Comparison of ENCODE assay signal across 29 cellular contexts in the genomic region with DNA sequence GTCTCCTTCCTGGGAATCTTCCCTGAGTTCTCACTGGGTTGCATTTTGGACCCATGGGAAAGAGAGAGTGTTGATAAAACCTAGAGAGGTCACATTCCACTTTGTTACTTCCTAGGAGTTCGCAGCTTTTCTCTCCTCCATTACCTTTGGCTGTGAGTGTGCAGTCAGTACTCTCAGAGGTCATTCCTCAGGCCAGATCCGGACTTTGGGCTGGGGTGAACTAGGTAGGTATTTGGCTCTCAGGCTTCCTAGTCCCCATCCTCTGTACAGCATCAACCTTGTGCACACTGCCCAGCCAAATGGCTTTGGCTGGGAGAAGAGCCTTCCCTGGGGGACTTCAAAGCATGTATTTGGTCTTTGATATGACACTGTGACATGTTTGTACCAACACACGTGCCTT.
"Had no signal": no experiment of that assay in that cellular context is flagged by ENCODE, and none has a peak within 500 bp of the region (broad histone marks: within the 10 kb centered on the region; RNA-seq: fewer than 3 reads in every experiment).

No MANE protein-coding gene starts in this region.

- H2AFZ ChIP-seq: neural progenitor cell, parathyroid adenoma had no signal

- H3K27me3 ChIP-seq: neural progenitor cell, ovary, suprapubic skin, testis, tibial artery, transverse colon, upper lobe of right lung, uterus had no signal

- H3K79me2 ChIP-seq: parathyroid adenoma had no signal

- ATAC-seq: naive thymus-derived CD8-positive, alpha-beta T cell; natural killer cell treated with Interleukin-12 subunit alpha and Interleukin-12 subunit beta and Interleukin-15 and Interleukin-18, amount 100 ng/mL, for 72 hours; psoas muscle; right cardiac atrium; sciatic nerve; stimulated activated memory B cell treated with anti-CD40 and anti-IgM and Interleukin-4, amounts not matched to agents 10 μg/mL and 1 μg/mL and 100 μg/mL, for 72 hours; stimulated activated naive CD8-positive, alpha-beta T cell treated with anti-CD3 and anti-CD28 coated beads, Interleukin-15, amount 100 ng/mL, for 72 hours; stimulated activated naive CD8-positive, alpha-beta T cell treated with anti-CD3 and anti-CD28 coated beads, Interleukin-15, Interleukin-2, amounts not matched to agents 100 U/mL and 50 U/mL, for 24 hours; upper lobe of right lung had no signal

- H3K9me3 ChIP-seq: ovary, psoas muscle, suprapubic skin, testis, transverse colon, upper lobe of right lung, uterus had no signal

- H3K36me3 Mint-ChIP-seq: naive B cell; naive thymus-derived CD8-positive, alpha-beta T cell; natural killer cell treated with Interleukin-12 subunit alpha and Interleukin-12 subunit beta and Interleukin-15 and Interleukin-18, amount 100 ng/mL, for 72 hours; neural progenitor cell; stimulated activated memory B cell treated with anti-CD40 and anti-IgM and Interleukin-4, amounts not matched to agents 10 μg/mL and 1 μg/mL and 100 μg/mL, for 72 hours; type B pancreatic cell had no signal

- H3K4me3 Mint-ChIP-seq: naive B cell; naive thymus-derived CD8-positive, alpha-beta T cell; natural killer cell treated with Interleukin-12 subunit alpha and Interleukin-12 subunit beta and Interleukin-15 and Interleukin-18, amount 100 ng/mL, for 72 hours; neural progenitor cell; stimulated activated memory B cell treated with anti-CD40 and anti-IgM and Interleukin-4, amounts not matched to agents 10 μg/mL and 1 μg/mL and 100 μg/mL, for 72 hours; stimulated activated naive CD8-positive, alpha-beta T cell treated with anti-CD3 and anti-CD28 coated beads, Interleukin-15, amount 100 ng/mL, for 72 hours; type B pancreatic cell had no signal

- H3K4me1 Mint-ChIP-seq: naive B cell; naive thymus-derived CD8-positive, alpha-beta T cell; stimulated activated memory B cell treated with anti-CD40 and anti-IgM and Interleukin-4, amounts not matched to agents 10 μg/mL and 1 μg/mL and 100 μg/mL, for 72 hours; stimulated activated naive CD8-positive, alpha-beta T cell treated with anti-CD3 and anti-CD28 coated beads, Interleukin-15, amount 100 ng/mL, for 72 hours had no signal

- H3K27ac Mint-ChIP-seq: naive B cell; naive thymus-derived CD8-positive, alpha-beta T cell; natural killer cell treated with Interleukin-12 subunit alpha and Interleukin-12 subunit beta and Interleukin-15 and Interleukin-18, amount 100 ng/mL, for 72 hours; neural progenitor cell; progenitor cell of endocrine pancreas; stimulated activated memory B cell treated with anti-CD40 and anti-IgM and Interleukin-4, amounts not matched to agents 10 μg/mL and 1 μg/mL and 100 μg/mL, for 72 hours; stimulated activated naive CD8-positive, alpha-beta T cell treated with anti-CD3 and anti-CD28 coated beads, Interleukin-15, amount 100 ng/mL, for 72 hours; type B pancreatic cell had no signal

- H3K9ac ChIP-seq: neural progenitor cell, parathyroid adenoma had no signal

- H3K4me3 ChIP-seq: neural progenitor cell, ovary, psoas muscle, skin epidermis, suprapubic skin, testis, tibial artery, transverse colon, upper lobe of right lung, uterus had no signal

- H3K4me1 ChIP-seq: neural progenitor cell, parathyroid adenoma, psoas muscle, suprapubic skin, testis, tibial artery, transverse colon, upper lobe of right lung, uterus had no signal

- H3K9me3 Mint-ChIP-seq: natural killer cell treated with Interleukin-12 subunit alpha and Interleukin-12 subunit beta and Interleukin-15 and Interleukin-18, amount 100 ng/mL, for 72 hours; stimulated activated memory B cell treated with anti-CD40 and anti-IgM and Interleukin-4, amounts not matched to agents 10 μg/mL and 1 μg/mL and 100 μg/mL, for 72 hours; type B pancreatic cell had no signal

- H3K4me2 ChIP-seq: neural progenitor cell had no signal

- DNase-seq: naive B cell; naive thymus-derived CD8-positive, alpha-beta T cell; occipital lobe; ovary; posterior cingulate gyrus; psoas muscle; right cardiac atrium; stimulated activated CD4-positive, alpha-beta T cell treated with anti-CD3 and anti-CD28 coated beads, Interleukin-15, amount 100 ng/mL, for 24 hours; stimulated activated CD4-positive, alpha-beta T cell treated with anti-CD3 and anti-CD28 coated beads, Interleukin-4, amount 100 ng/mL, for 1 hour; stimulated activated CD4-positive, alpha-beta T cell treated with anti-CD3 and anti-CD28 coated beads, Interleukin-4, amount 100 ng/mL, for 4 hours; stimulated activated CD8-positive, alpha-beta memory T cell treated with anti-CD3 and anti-CD28 coated beads, Interleukin-4, amount 100 ng/mL, for 48 hours; stimulated activated naive CD4-positive, alpha-beta T cell; stimulated activated naive CD8-positive, alpha-beta T cell treated with anti-CD3 and anti-CD28 coated beads, Interleukin-15, amount 100 ng/mL, for 72 hours; stimulated activated naive CD8-positive, alpha-beta T cell treated with anti-CD3 and anti-CD28 coated beads, Interleukin-15, Interleukin-2, amounts not matched to agents 100 U/mL and 50 U/mL, for 24 hours; substantia nigra; testis; tibial artery; transverse colon; upper lobe of right lung; uterus had no signal

- H3K36me3 ChIP-seq: neural progenitor cell, ovary, suprapubic skin, tibial artery, transverse colon, upper lobe of right lung, uterus had no signal

- H3K27me3 Mint-ChIP-seq: stimulated activated memory B cell treated with anti-CD40 and anti-IgM and Interleukin-4, amounts not matched to agents 10 μg/mL and 1 μg/mL and 100 μg/mL, for 72 hours had no signal

- H3K27ac ChIP-seq: neural progenitor cell, ovary, parathyroid adenoma, psoas muscle, skin epidermis, suprapubic skin, testis, tibial artery, transverse colon, upper lobe of right lung, uterus had no signal
